ENCODE assay signal across 8 cellular contexts in genomic region chr3:111895079-111895478, GRCh38. TPM values are rescaled to one million over a fixed set of nuclear protein-coding genes. Genes with fewer than 3 reads are reported as not detected.
DNase-seq lines count a peak whose midpoint lies in the region; ATAC-seq and TF ChIP-seq lines count a peak whose summit lies in the region.

No MANE protein-coding gene starts in this region.

- H2AFZ ChIP-seq in Loucy (ENCODE audit: low read length), result no peak overlapping the region

- H3K27ac ChIP-seq in DOHH2 (ENCODE audit: low read depth, low read length) (no peak overlapping the region), esophagus squamous epithelium (no peak overlapping the region)

- H3K9me3 ChIP-seq in DOHH2 (ENCODE audit: control insufficient read depth, insufficient read depth, low read length) (no peaks in the 10 kb centered on the region), Loucy (ENCODE audit: insufficient read depth, low read depth, low read length) (no peaks in the 10 kb centered on the region), esophagus squamous epithelium (no peaks in the 10 kb centered on the region)

- H3K4me2 ChIP-seq in DOHH2 (ENCODE audit: low read length), result no peak overlapping the region
- H3K4me2 ChIP-seq in Loucy (ENCODE audit: low read depth, low read length, poor library complexity, severe bottlenecking), result no peak overlapping the region

- WGBS in esophagus squamous epithelium, 2 donors, result 55 to 63% methylated on average over 1 of the region's 1 CpG

- H3K79me2 ChIP-seq in DOHH2 (ENCODE audit: control insufficient read depth, low read length) (no peaks in the 10 kb centered on the region), Loucy (ENCODE audit: insufficient read depth, low read length) (no peaks in the 10 kb centered on the region)

- no peak for TF ChIP-seq POLR2A in esophagus squamous epithelium (IDR thresholded peaks at IDR 0.05)

- H3F3A ChIP-seq in DOHH2 (ENCODE audit: control insufficient read depth, insufficient read depth), result no peaks in the 10 kb centered on the region
- no peaks in the 10 kb centered on the region for H3F3A ChIP-seq in Loucy (ENCODE audit: low read depth)

- ATAC-seq in HG03139 (IDR thresholded peaks at IDR 0.05; ENCODE audit: unreplicated experiment) (no peak), HG03280 (IDR thresholded peaks at IDR 0.05; ENCODE audit: unreplicated experiment) (no peak), GM18868 (IDR thresholded peaks at IDR 0.05; ENCODE audit: unreplicated experiment) (no peak)

- H3K36me3 ChIP-seq in DOHH2 (ENCODE audit: control insufficient read depth, low read length) (no peaks in the 10 kb centered on the region), Loucy (ENCODE audit: insufficient read depth, low read length) (no peaks in the 10 kb centered on the region), esophagus squamous epithelium (no peaks in the 10 kb centered on the region)

- H3K27me3 ChIP-seq in DOHH2 (ENCODE audit: control insufficient read depth, low read length) (no peaks in the 10 kb centered on the region), Loucy (ENCODE audit: insufficient read depth, low read length, poor library complexity, severe bottlenecking) (no peaks in the 10 kb centered on the region), esophagus squamous epithelium (no peaks in the 10 kb centered on the region)

- H3K4me3 ChIP-seq in DOHH2 (ENCODE audit: low read length), result no peak overlapping the region
- no peak overlapping the region for H3K4me3 ChIP-seq in Loucy (ENCODE audit: low read length, poor library complexity, severe bottlenecking)
- H3K4me3 ChIP-seq in WI38 (ENCODE audit: low read depth, low read length), result no peak overlapping the region
- H3K4me3 ChIP-seq in esophagus squamous epithelium, result no peak overlapping the region

- no peaks in the 10 kb centered on the region for H4K20me1 ChIP-seq in DOHH2 (ENCODE audit: control insufficient read depth, insufficient read depth, low read depth, low read length)
- no peaks in the 10 kb centered on the region for H4K20me1 ChIP-seq in Loucy (ENCODE audit: insufficient read depth, low read length, poor library complexity, severe bottlenecking)

- H3K9me2 ChIP-seq in DOHH2 (replicated peaks; ENCODE audit: control insufficient read depth, low read length) (no peaks in the 10 kb centered on the region), Loucy (replicated peaks; ENCODE audit: low read depth, low read length) (no peaks in the 10 kb centered on the region)

- peak; percentile 11 for TF ChIP-seq CTCF in DOHH2 (IDR thresholded peaks at IDR 0.05; ENCODE audit: low read depth, low read length, poor library complexity, severe bottlenecking)
- TF ChIP-seq CTCF in Loucy (conservative IDR thresholded peaks at IDR 0.05; ENCODE audit: low read length), result peak; percentile 75
- TF ChIP-seq CTCF in WI38 (IDR thresholded peaks at IDR 0.05; ENCODE audit: low read depth, low read length), result peak; percentile 34; the same call in 1 of the 2 replicates
- TF ChIP-seq CTCF in esophagus squamous epithelium (IDR thresholded peaks at IDR 0.05), result peak in 2 of 6 experiments; percentile 24 to 53

- H3K4me1 ChIP-seq in DOHH2 (ENCODE audit: control insufficient read depth, low read length) (no peaks in the 10 kb centered on the region), Loucy (ENCODE audit: insufficient read depth, low read length, poor library complexity, severe bottlenecking) (peaks cover 5% of the 10 kb centered on the region), esophagus squamous epithelium (peaks cover 0 to 7% (median 0%) of the 10 kb centered on the region in 3 donors)

- peak; percentile 75 to 76 for DNase-seq in lung microvascular endothelial cell (ENCODE audit: low read depth in 2 of 2)
- no peak for DNase-seq in esophagus squamous epithelium (lab: John Stamatoyannopoulos, UW)

- intact Hi-C loops in esophagus squamous epithelium (cut with DNase I), result no loop called here

- H3K9ac ChIP-seq in Loucy (ENCODE audit: low read depth, low read length, poor library complexity, severe bottlenecking), result no peak overlapping the region

RNA-seq across cellular contexts. Expression of gene PHLDB2, which starts 36.0 kb away (rescaled TPM):
- 32.5 and 50.6 TPM in 2 replicates for total RNA-seq in lung microvascular endothelial cell
- total RNA-seq in esophagus squamous epithelium, result 10 to 100 TPM in 3 of 4 donors, 1 to 10 TPM in 1; 5.6 to 37.8 (median 19.2) TPM
